ENCODE assay signal across 8 cellular contexts in genomic region chr17:17750881-17751280, GRCh38.
A peak's percentile ranks its signal among the peaks of the same experiment; 100 is the strongest.
DNase-seq lines count a peak whose midpoint lies in the region; ATAC-seq and TF ChIP-seq lines count a peak whose summit lies in the region.

No MANE protein-coding gene starts in this region.

- POLR2A ChIA-PET in CD8-positive, alpha-beta T cell (lab: Charles Lee), result interaction anchor here (1.1 to 1.5 kb wide), 3 partner anchors 11 to 42 kb away, joined by 3 to 4 read pairs (median 4); no protein-coding TSS in a partner anchor

- no peak for ATAC-seq in CD8-positive, alpha-beta T cell
- ATAC-seq in HG02973 (IDR thresholded peaks at IDR 0.05; ENCODE audit: unreplicated experiment) (peak; percentile 25), GM19455 (IDR thresholded peaks at IDR 0.05; ENCODE audit: unreplicated experiment) (no peak), HG03025 (IDR thresholded peaks at IDR 0.05; ENCODE audit: low FRiP score, unreplicated experiment) (no peak)

- H3K36me3 ChIP-seq in CD8-positive, alpha-beta T cell (ENCODE audit: insufficient read depth, low read length), result no peaks in the 10 kb centered on the region

- peak overlapping the region; percentile 96 for H3K27ac ChIP-seq in CD8-positive, alpha-beta T cell (ENCODE audit: low read depth, low read length)

- intact Hi-C loops in CD8-positive, alpha-beta T cell (cut with DNase I, micrococcal nuclease), result loop anchor here (1.0 to 5.0 kb wide), 5 partner anchors 13 to 566 kb away; partner anchors contain the start of genes ATPAF2 (in 1 of the 2), GID4 (in 1 of the 2) and SMCR8 (in 1 of the 2)

- H3K4me3 Mint-ChIP-seq in CD8-positive, alpha-beta T cell, result peak overlapping the region; percentile 90

- DNase-seq in CD8-positive, alpha-beta T cell, result peak in 5 of 7 experiments; percentile 30 to 64 (median 49)
- DNase-seq in activated CD4-positive, alpha-beta T cell treated with anti-CD3 and anti-CD28 coated beads, Interleukin-2, amount 50 U/mL, for 48 hours, result peak; percentile 24 to 48
- DNase-seq in medulla oblongata (ENCODE audit: extremely low spot score), result peak; percentile 49
- DNase-seq in NCI-H2029 treated with DMSO at 0.1 percent for 48 hours (lab: John Stamatoyannopoulos, UW), result no peak
- DNase-seq in NCI-H2107 (lab: John Stamatoyannopoulos, UW), result no peak

- no peaks in the 10 kb centered on the region for H3K27me3 Mint-ChIP-seq in CD8-positive, alpha-beta T cell (ENCODE audit: low read depth)

- peaks cover 65% of the 10 kb centered on the region for H3K4me1 ChIP-seq in CD8-positive, alpha-beta T cell (ENCODE audit: insufficient read depth, low read length)

- H3K9me3 Mint-ChIP-seq in CD8-positive, alpha-beta T cell, result no peaks in the 10 kb centered on the region

- TF ChIP-seq CTCF in CD8-positive, alpha-beta T cell (IDR thresholded peaks at IDR 0.05), result no peak

- peaks cover 71% of the 10 kb centered on the region for H3K4me1 Mint-ChIP-seq in CD8-positive, alpha-beta T cell (ENCODE audit: low read depth)

- no peaks in the 10 kb centered on the region for H3K9me3 ChIP-seq in CD8-positive, alpha-beta T cell (ENCODE audit: low read length)

- CTCF ChIA-PET in CD8-positive, alpha-beta T cell (lab: Charles Lee), result interaction anchor here (0.8 kb wide), 1 partner anchor 63 kb away, joined by 3 read pairs; no protein-coding TSS in a partner anchor

- H3K27me3 ChIP-seq in CD8-positive, alpha-beta T cell (ENCODE audit: insufficient read depth, low read length), result no peaks in the 10 kb centered on the region

- H3K27ac Mint-ChIP-seq in CD8-positive, alpha-beta T cell, result peak overlapping the region; percentile 99

- peaks cover 2% of the 10 kb centered on the region for H3K36me3 Mint-ChIP-seq in CD8-positive, alpha-beta T cell

- peak overlapping the region; percentile 42 for H3K4me3 ChIP-seq in CD8-positive, alpha-beta T cell (ENCODE audit: low read depth, low read length)

Comparison
In these comparisons a context has a peak if more than half of its experiments do, and no peak if none do; other contexts are left out.
1. DNase-seq: peak in CD8-positive, alpha-beta T cell (5 of 7), activated CD4-positive, alpha-beta T cell treated with anti-CD3 and anti-CD28 coated beads, Interleukin-2, amount 50 U/mL, for 48 hours (2 of 2) and medulla oblongata (single experiment); none in NCI-H2029 treated with DMSO at 0.1 percent for 48 hours (single experiment) and NCI-H2107 (single experiment).